Comparison of ENCODE assay signal across 1 cellular context in the genomic region with DNA sequence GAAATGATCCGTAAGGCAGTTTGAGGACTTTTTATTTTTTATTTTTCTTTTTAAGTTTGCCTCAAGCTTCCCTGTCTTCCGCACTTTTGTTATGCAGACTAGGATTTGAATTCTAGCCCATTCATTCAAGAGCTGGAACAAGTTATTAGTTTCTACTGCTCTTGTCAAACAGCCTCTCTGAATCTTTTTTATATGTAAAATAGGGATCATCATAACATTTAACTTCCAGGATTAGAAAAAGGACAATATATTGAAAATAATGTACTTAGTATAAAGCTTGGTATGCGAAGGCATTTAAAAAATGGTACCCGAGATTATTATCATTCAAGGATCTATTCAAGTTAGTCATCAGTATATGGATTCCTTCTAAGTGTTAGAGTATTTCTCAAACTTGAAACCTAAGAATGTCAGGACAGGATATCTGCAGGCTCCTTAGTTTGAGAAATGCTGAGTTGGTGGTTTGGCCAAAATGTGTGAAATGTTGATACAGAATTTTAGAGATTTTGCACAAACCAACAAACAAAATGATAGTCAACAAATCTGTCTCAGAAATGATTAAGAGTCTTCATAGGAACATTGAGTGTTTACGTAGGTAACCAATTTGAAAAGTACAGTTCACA.
TF ChIP-seq lines count a peak whose summit lies in the region.

No MANE protein-coding gene starts in this region.

TF ChIP-seq in HepG2, 621 proteins besides CTCF, POLR2A, EP300 and RAD21:
- TF ChIP-seq MAFF (IDR thresholded peaks at IDR 0.05; ENCODE audit: low read depth, low read length) (0 out of 2 replicates have a peak, but pooled peaks have one; percentile 20), MAFK (conservative IDR thresholded peaks at IDR 0.05 in 1 of 2, IDR thresholded peaks at IDR 0.05 in 1 of 2; ENCODE audit: low read length in 2 of 2) (peak in 1 of 2 experiments; percentile 57; a peak in 1 of 4 replicates), ZBTB3 (CRISPR knock-in tag; IDR thresholded peaks at IDR 0.05; ENCODE audit: borderline replicate concordance, low read depth) (no peak)
